19 cellular contexts compared by ENCODE assay signal in the genomic region with DNA sequence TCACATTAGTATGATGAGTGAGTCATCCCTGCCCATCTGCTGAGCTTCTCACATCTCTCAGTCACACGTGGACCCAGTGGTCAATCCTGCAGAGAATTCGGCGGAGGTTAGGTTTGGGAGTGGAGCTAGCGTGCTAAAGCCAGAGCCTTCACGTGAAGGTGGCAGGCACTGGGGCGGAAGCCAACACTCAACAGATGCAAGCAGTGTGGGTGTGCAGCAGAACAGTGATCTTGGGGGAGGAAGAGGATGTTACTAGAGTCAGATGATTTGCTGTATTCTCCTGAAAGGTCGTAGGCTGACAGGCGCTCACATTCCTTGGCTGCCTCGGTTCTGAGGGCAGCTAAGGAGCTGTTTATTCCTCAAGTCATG. TPM values are rescaled to one million over a fixed set of nuclear protein-coding genes. Genes with fewer than 3 reads are reported as not detected.
DNase-seq lines count a peak whose midpoint lies in the region; ATAC-seq and TF ChIP-seq lines count a peak whose summit lies in the region.
"Had no signal": no experiment of that assay in that cellular context is flagged by ENCODE, and none has a peak within 500 bp of the region (broad histone marks: within the 10 kb centered on the region; RNA-seq: fewer than 3 reads in every experiment).

No MANE protein-coding gene starts in this region.

- H3K4me3 Mint-ChIP-seq in stimulated activated naive B cell treated with anti-CD40 and anti-IgM and Interleukin-4, amounts not matched to agents 10 μg/mL and 1 μg/mL and 100 μg/mL, for 72 hours = no peak overlapping the region
- no peak overlapping the region for H3K4me3 Mint-ChIP-seq in endothelial cell (ENCODE audit: unreplicated experiment)
- H3K4me3 Mint-ChIP-seq: activated naive CD4-positive, alpha-beta T cell treated with anti-CD3 and anti-CD28 coated beads, Interleukin-2, amount 50 U/mL, for 24 hours; CD4-positive, alpha-beta memory T cell; naive thymus-derived CD4-positive, alpha-beta T cell; T-helper 1 cell treated with Interleukin-12 subunit alpha and Interleukin-12 subunit beta and Interleukin-4 antibody, amounts not matched to agents 30 μg/mL and 1 μg/mL, for 36 hours; type B pancreatic cell had no signal

- TF ChIP-seq CTCF in foreskin keratinocyte (conservative IDR thresholded peaks at IDR 0.05) (no peak), endothelial cell (IDR thresholded peaks at IDR 0.05; ENCODE audit: unreplicated experiment) (no peak)

- peaks cover 4 to 7% of the 10 kb centered on the region in 2 donors for H3K36me3 Mint-ChIP-seq in stimulated activated naive B cell treated with anti-CD40 and anti-IgM and Interleukin-4, amounts not matched to agents 10 μg/mL and 1 μg/mL and 100 μg/mL, for 72 hours
- H3K36me3 Mint-ChIP-seq in endothelial cell (ENCODE audit: low read depth, unreplicated experiment) = peaks cover 4% of the 10 kb centered on the region
- H3K36me3 Mint-ChIP-seq: activated naive CD4-positive, alpha-beta T cell treated with anti-CD3 and anti-CD28 coated beads, Interleukin-2, amount 50 U/mL, for 24 hours; type B pancreatic cell had no signal

- intact Hi-C loops in posterior cingulate gyrus (cut with DNase I) = no loop called here

- no peak overlapping the region for H3K27ac Mint-ChIP-seq in stimulated activated naive B cell treated with anti-CD40 and anti-IgM and Interleukin-4, amounts not matched to agents 10 μg/mL and 1 μg/mL and 100 μg/mL, for 72 hours
- no peak overlapping the region for H3K27ac Mint-ChIP-seq in endothelial cell (ENCODE audit: unreplicated experiment)
- H3K27ac Mint-ChIP-seq: activated naive CD4-positive, alpha-beta T cell treated with anti-CD3 and anti-CD28 coated beads, Interleukin-2, amount 50 U/mL, for 24 hours; naive thymus-derived CD4-positive, alpha-beta T cell; T-helper 1 cell treated with Interleukin-12 subunit alpha and Interleukin-12 subunit beta and Interleukin-4 antibody, amounts not matched to agents 30 μg/mL and 1 μg/mL, for 36 hours; type B pancreatic cell had no signal

- H3K4me1 ChIP-seq in foreskin keratinocyte = no peaks in the 10 kb centered on the region

- H3K9me3 Mint-ChIP-seq in stimulated activated naive B cell treated with anti-CD40 and anti-IgM and Interleukin-4, amounts not matched to agents 10 μg/mL and 1 μg/mL and 100 μg/mL, for 72 hours = no peaks in the 10 kb centered on the region
- H3K9me3 Mint-ChIP-seq in endothelial cell (ENCODE audit: unreplicated experiment) = no peaks in the 10 kb centered on the region
- H3K9me3 Mint-ChIP-seq: activated naive CD4-positive, alpha-beta T cell treated with anti-CD3 and anti-CD28 coated beads, Interleukin-2, amount 50 U/mL, for 24 hours; CD4-positive, alpha-beta memory T cell; naive thymus-derived CD4-positive, alpha-beta T cell; T-helper 1 cell treated with Interleukin-12 subunit alpha and Interleukin-12 subunit beta and Interleukin-4 antibody, amounts not matched to agents 30 μg/mL and 1 μg/mL, for 36 hours; type B pancreatic cell had no signal

- H3K27ac ChIP-seq in foreskin keratinocyte = no peak overlapping the region

- DNase-seq in GM04503 (ENCODE audit: low read depth) (peak; percentile 13), foreskin keratinocyte (no peak), posterior cingulate gyrus (peak in 8 of 10 donors; percentile 23 to 92 (median 56)), endothelial cell (ENCODE audit: low spot score) (no peak)
- DNase-seq in stimulated activated naive B cell treated with anti-CD40 and anti-IgM and Interleukin-4, amounts not matched to agents 10 μg/mL and 1 μg/mL and 100 μg/mL, for 72 hours = no peak
- no peak for DNase-seq in stimulated activated CD4-positive, alpha-beta T cell treated with anti-CD3 and anti-CD28 coated beads, Interleukin-4, amount 100 ng/mL, for 24 hours
- DNase-seq: activated CD4-positive, alpha-beta T cell treated with anti-CD3 and anti-CD28 coated beads for 1 hour; CD4-positive, alpha-beta memory T cell; KBM-7; left ventricle myocardium superior; naive thymus-derived CD4-positive, alpha-beta T cell; NCI-H510A treated with DMSO at 0.1 percent for 48 hours; PC-3; right cardiac atrium had no signal

- H3K27me3 Mint-ChIP-seq in stimulated activated naive B cell treated with anti-CD40 and anti-IgM and Interleukin-4, amounts not matched to agents 10 μg/mL and 1 μg/mL and 100 μg/mL, for 72 hours = peaks cover 4 to 7% of the 10 kb centered on the region in 2 donors
- no peaks in the 10 kb centered on the region for H3K27me3 Mint-ChIP-seq in endothelial cell (ENCODE audit: unreplicated experiment)
- H3K27me3 Mint-ChIP-seq: activated naive CD4-positive, alpha-beta T cell treated with anti-CD3 and anti-CD28 coated beads, Interleukin-2, amount 50 U/mL, for 24 hours had no signal

- H3K4me1 Mint-ChIP-seq in stimulated activated naive B cell treated with anti-CD40 and anti-IgM and Interleukin-4, amounts not matched to agents 10 μg/mL and 1 μg/mL and 100 μg/mL, for 72 hours = peaks cover 0 to 1% of the 10 kb centered on the region in 2 donors
- H3K4me1 Mint-ChIP-seq in endothelial cell (ENCODE audit: unreplicated experiment) = peaks cover 12% of the 10 kb centered on the region
- H3K4me1 Mint-ChIP-seq: activated naive CD4-positive, alpha-beta T cell treated with anti-CD3 and anti-CD28 coated beads, Interleukin-2, amount 50 U/mL, for 24 hours; naive thymus-derived CD4-positive, alpha-beta T cell had no signal

- ATAC-seq in SK-N-SH treated with all-trans-retinoic acid at 6 μM for 48 hours = peak; percentile 50
- peak; percentile 31 for ATAC-seq in foreskin keratinocyte
- ATAC-seq in GM18498 (IDR thresholded peaks at IDR 0.05; ENCODE audit: unreplicated experiment) = no peak
- ATAC-seq in stimulated activated naive B cell treated with anti-CD40 and anti-IgM and Interleukin-4, amounts not matched to agents 10 μg/mL and 1 μg/mL and 100 μg/mL, for 72 hours (replicated peaks) = no peak
- ATAC-seq: left ventricle myocardium superior; naive thymus-derived CD4-positive, alpha-beta T cell; PC-3; right cardiac atrium had no signal

- peaks cover 4% of the 10 kb centered on the region for H3K27me3 ChIP-seq in foreskin keratinocyte

TF ChIP-seq in SK-N-SH treated with all-trans-retinoic acid at 6 μM for 48 hours, 23 proteins besides CTCF, POLR2A, EP300 and RAD21:
- TF ChIP-seq ZNF70 (CRISPR knock-in tag; IDR thresholded peaks at IDR 0.05) = no peak
- no peak for TF ChIP-seq ZNF565 (CRISPR knock-in tag; conservative IDR thresholded peaks at IDR 0.05; ENCODE audit: low read depth)
- TF ChIP-seq ZNF8 (CRISPR knock-in tag; IDR thresholded peaks at IDR 0.05) = no peak
- no peak for TF ChIP-seq RARB (CRISPR knock-in tag; IDR thresholded peaks at IDR 0.05)
- TF ChIP-seq ESRRG (CRISPR knock-in tag; IDR thresholded peaks at IDR 0.05) = no peak
- TF ChIP-seq, protein P1, sequence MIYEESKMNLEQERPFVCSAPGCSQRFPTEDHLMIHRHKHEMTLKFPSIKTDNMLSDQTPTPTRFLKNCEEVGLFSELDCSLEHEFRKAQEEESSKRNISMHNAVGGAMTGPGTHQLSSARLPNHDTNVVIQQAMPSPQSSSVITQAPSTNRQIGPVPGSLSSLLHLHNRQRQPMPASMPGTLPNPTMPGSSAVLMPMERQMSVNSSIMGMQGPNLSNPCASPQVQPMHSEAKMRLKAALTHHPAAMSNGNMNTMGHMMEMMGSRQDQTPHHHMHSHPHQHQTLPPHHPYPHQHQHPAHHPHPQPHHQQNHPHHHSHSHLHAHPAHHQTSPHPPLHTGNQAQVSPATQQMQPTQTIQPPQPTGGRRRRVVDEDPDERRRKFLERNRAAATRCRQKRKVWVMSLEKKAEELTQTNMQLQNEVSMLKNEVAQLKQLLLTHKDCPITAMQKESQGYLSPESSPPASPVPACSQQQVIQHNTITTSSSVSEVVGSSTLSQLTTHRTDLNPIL (CRISPR knock-in tag; IDR thresholded peaks at IDR 0.05; ENCODE audit: low read depth) = no peak

RNA-seq across cellular contexts. Expression of a gene that starts 6.7 kb away (rescaled TPM):
- total RNA-seq in foreskin keratinocyte (1.4 TPM in 2 replicates), endothelial cell (ENCODE audit: unreplicated experiment) (34.7 TPM)
- polyA plus RNA-seq in foreskin keratinocyte = 0.92 and 1.1 TPM in 2 replicates

RNA-seq across cellular contexts. Expression of a gene that starts 51.3 kb away (rescaled TPM):
- 1.3 and 1.5 TPM in 2 replicates for total RNA-seq in foreskin keratinocyte
- 1.8 and 2.1 TPM in 2 replicates for polyA plus RNA-seq in foreskin keratinocyte
- total RNA-seq in endothelial cell (ENCODE audit: unreplicated experiment) = 3.6 TPM
- total RNA-seq: CD4-positive, alpha-beta memory T cell had no signal
- polyA plus RNA-seq: naive thymus-derived CD4-positive, alpha-beta T cell had no signal

Comparison
In these comparisons a context has a peak if more than half of its experiments do, and no peak if none do; other contexts are left out.
1. DNase-seq: peak in GM04503 (single experiment) and posterior cingulate gyrus (8 of 10); none in foreskin keratinocyte (0 of 2), stimulated activated naive B cell treated with anti-CD40 and anti-IgM and Interleukin-4, amounts not matched to agents 10 μg/mL and 1 μg/mL and 100 μg/mL, for 72 hours (single experiment), stimulated activated CD4-positive, alpha-beta T cell treated with anti-CD3 and anti-CD28 coated beads, Interleukin-4, amount 100 ng/mL, for 24 hours (single experiment) and endothelial cell (single experiment).
2. ATAC-seq: peak in SK-N-SH treated with all-trans-retinoic acid at 6 μM for 48 hours (single experiment) and foreskin keratinocyte (single experiment); none in GM18498 (single experiment) and stimulated activated naive B cell treated with anti-CD40 and anti-IgM and Interleukin-4, amounts not matched to agents 10 μg/mL and 1 μg/mL and 100 μg/mL, for 72 hours (0 of 2).
3. RNA of a gene that starts 6.7 kb away (total RNA-seq): 34.7 TPM in endothelial cell (single experiment); 1.4 TPM in foreskin keratinocyte; every median in the first group is over 10 times any median in the second.